Comparison of ENCODE assay signal across 1 cellular context in genomic region chr10:29319205-29319781, GRCh38.
TF ChIP-seq lines count a peak whose summit lies in the region.

No MANE protein-coding gene starts in this region.

TF ChIP-seq in GM23338, 12 proteins besides CTCF, POLR2A, EP300 and RAD21 (continued from another document):
- TF ChIP-seq ZNF462 (CRISPR knock-in tag; IDR thresholded peaks at IDR 0.05) (no peak), EZH2 (IDR thresholded peaks at IDR 0.05; ENCODE audit: low read depth, unreplicated experiment) (no peak), ZNF331 (CRISPR knock-in tag; IDR thresholded peaks at IDR 0.05; ENCODE audit: low read depth) (no peak), POLR2AphosphoS5 (IDR thresholded peaks at IDR 0.05; ENCODE audit: low read depth) (no peak), CREB1 (CRISPR knock-in tag; IDR thresholded peaks at IDR 0.05; ENCODE audit: low read depth) (no peak), STAT1 (IDR thresholded peaks at IDR 0.05; ENCODE audit: unreplicated experiment) (no peak), JUNB (IDR thresholded peaks at IDR 0.05; ENCODE audit: unreplicated experiment) (no peak)
